Comparison of ENCODE assay signal across 8 cellular contexts in genomic region chr22:25048659-25049657, GRCh38.
DNase-seq lines count a peak whose midpoint lies in the region; ATAC-seq lines count a peak whose summit lies in the region.

No MANE protein-coding gene starts in this region.

- H3K27me3 ChIP-seq in mesenchymal stem cell (ENCODE audit: control insufficient read depth in 1 of 2, insufficient read depth in 1 of 2, low read length in 2 of 2): no peaks in the 10 kb centered on the region

- H3K27me3 Mint-ChIP-seq in activated CD4-positive, alpha-beta memory T cell treated with anti-CD3 and anti-CD28 coated beads for 36 hours: peaks cover 6% of the 10 kb centered on the region

- H3K23ac ChIP-seq in mesenchymal stem cell (ENCODE audit: low read length in 2 of 2): no peak overlapping the region

- POLR2A ChIA-PET in activated CD4-positive, alpha-beta memory T cell treated with anti-CD3 and anti-CD28 coated beads for 36 hours (lab: Charles Lee): no interaction called here

- ATAC-seq in HG02571 (IDR thresholded peaks at IDR 0.05; ENCODE audit: unreplicated experiment): no peak

- no peak overlapping the region for H2AFZ ChIP-seq in mesenchymal stem cell (ENCODE audit: low read depth, low read length)

- no peak overlapping the region for H3K4me3 ChIP-seq in mesenchymal stem cell (ENCODE audit: insufficient read depth in 1 of 2, low read depth in 1 of 2, low read length in 2 of 2)

- no peak overlapping the region for H3K4me2 ChIP-seq in mesenchymal stem cell (ENCODE audit: low read length, poor library complexity, severe bottlenecking)

- no peak overlapping the region for H4K8ac ChIP-seq in mesenchymal stem cell (ENCODE audit: low read length)

- peaks cover 2% of the 10 kb centered on the region for H3K9me3 ChIP-seq in mesenchymal stem cell (ENCODE audit: control insufficient read depth, low read length)

- DNase-seq in AG08395 (ENCODE audit: low spot score) (peak; percentile 81), GM19240 (ENCODE audit: insufficient read length, low spot score) (peak; percentile 78), NCI-H748 (lab: John Stamatoyannopoulos, UW; ENCODE audit: unreplicated experiment) (peak; percentile 42), mesenchymal stem cell (peak; percentile 61)
- peak; percentile 80 for DNase-seq in activated CD4-positive, alpha-beta memory T cell treated with anti-CD3 and anti-CD28 coated beads for 36 hours
- peak; percentile 58 for DNase-seq in effector CD8-positive, alpha-beta T cell (lab: John Stamatoyannopoulos, UW)
- peak; percentile 87 for DNase-seq in stimulated activated CD8-positive, alpha-beta memory T cell treated with anti-CD3 and anti-CD28 coated beads, Interleukin-4, amount 100 ng/mL, for 48 hours

- no peak overlapping the region for H3K4ac ChIP-seq in mesenchymal stem cell (ENCODE audit: low read depth in 1 of 2, low read length in 2 of 2)

- no peak overlapping the region for H3K27ac Mint-ChIP-seq in activated CD4-positive, alpha-beta memory T cell treated with anti-CD3 and anti-CD28 coated beads for 36 hours

- H3K14ac ChIP-seq in mesenchymal stem cell (ENCODE audit: low read length in 2 of 2): no peak overlapping the region

- H3K4me1 Mint-ChIP-seq in activated CD4-positive, alpha-beta memory T cell treated with anti-CD3 and anti-CD28 coated beads for 36 hours (ENCODE audit: low read depth): peaks cover 8% of the 10 kb centered on the region

- no peak overlapping the region for H3K27ac ChIP-seq in mesenchymal stem cell (ENCODE audit: low read length, poor library complexity, severe bottlenecking)

- peaks cover 10% of the 10 kb centered on the region for H3K36me3 Mint-ChIP-seq in activated CD4-positive, alpha-beta memory T cell treated with anti-CD3 and anti-CD28 coated beads for 36 hours

- H3K9me3 Mint-ChIP-seq in activated CD4-positive, alpha-beta memory T cell treated with anti-CD3 and anti-CD28 coated beads for 36 hours: peaks cover 14% of the 10 kb centered on the region

- CTCF ChIA-PET in activated CD4-positive, alpha-beta memory T cell treated with anti-CD3 and anti-CD28 coated beads for 36 hours (lab: Charles Lee): interaction anchor here (0.6 to 11.4 kb wide), 33 partner anchors 8 to 312 kb away, joined by 3 to 210 read pairs (median 5); partner anchors contain the start of genes KIAA1671 and LHFPL7

- H2AK5ac ChIP-seq in mesenchymal stem cell (ENCODE audit: low read length, severe bottlenecking): no peak overlapping the region

- H2BK12ac ChIP-seq in mesenchymal stem cell (ENCODE audit: low read length in 2 of 2): no peak overlapping the region

- H2BK120ac ChIP-seq in mesenchymal stem cell (ENCODE audit: low read depth, low read length): no peak overlapping the region

- no peak overlapping the region for H3K18ac ChIP-seq in mesenchymal stem cell (ENCODE audit: low read depth in 1 of 2, low read length in 2 of 2)

- H3K9ac ChIP-seq in mesenchymal stem cell (ENCODE audit: low read length): no peak overlapping the region

- no peak overlapping the region for H2BK15ac ChIP-seq in mesenchymal stem cell (ENCODE audit: low read depth, poor library complexity, severe bottlenecking)

- no peak overlapping the region for H3K4me3 Mint-ChIP-seq in activated CD4-positive, alpha-beta memory T cell treated with anti-CD3 and anti-CD28 coated beads for 36 hours

- H3K79me1 ChIP-seq in mesenchymal stem cell (replicated peaks; ENCODE audit: low read length, poor library complexity, severe bottlenecking): no peaks in the 10 kb centered on the region

- peaks cover 2% of the 10 kb centered on the region for H3K4me1 ChIP-seq in mesenchymal stem cell (ENCODE audit: control insufficient read depth, insufficient read depth, low read depth, low read length)

- H2BK5ac ChIP-seq in mesenchymal stem cell (ENCODE audit: low read depth, low read length, poor library complexity, severe bottlenecking): no peak overlapping the region

- no peak overlapping the region for H4K91ac ChIP-seq in mesenchymal stem cell (ENCODE audit: low read length)

- peaks cover 4 to 6% of the 10 kb centered on the region in 2 experiments for H3K36me3 ChIP-seq in mesenchymal stem cell (ENCODE audit: control insufficient read depth in 1 of 2, insufficient read depth in 2 of 2, low read depth in 1 of 2, low read length in 2 of 2)

- intact Hi-C loops in activated CD4-positive, alpha-beta memory T cell treated with anti-CD3 and anti-CD28 coated beads for 36 hours (cut with micrococcal nuclease): loop anchor here (1.0 to 2.0 kb wide), 2 partner anchors 97 to 110 kb away; partner anchors contain the start of gene KIAA1671

- 71% methylated on average over 8 of the region's 9 CpGs for WGBS in mesenchymal stem cell
